11 cellular contexts compared by ENCODE assay signal in genomic region chr10:97858001-97858439, GRCh38. TPM values are rescaled to one million over a fixed set of nuclear protein-coding genes. Genes with fewer than 3 reads are reported as not detected.
DNase-seq lines count a peak whose midpoint lies in the region; ATAC-seq and TF ChIP-seq lines count a peak whose summit lies in the region.
"Had no signal": no experiment of that assay in that cellular context is flagged by ENCODE, and none has a peak within 500 bp of the region (broad histone marks: within the 10 kb centered on the region; RNA-seq: fewer than 3 reads in every experiment).

No MANE protein-coding gene starts in this region.

- H3K27me3 ChIP-seq in lung (ENCODE audit: control insufficient read depth, insufficient read depth) = no peaks in the 10 kb centered on the region

- H3K36me3 ChIP-seq in lung (ENCODE audit: control insufficient read depth in 2 of 2, insufficient read depth in 2 of 2, low read length in 2 of 2) = no peaks in the 10 kb centered on the region
- H3K36me3 ChIP-seq: neural progenitor cell had no signal

- ATAC-seq in GM18508 (IDR thresholded peaks at IDR 0.05; ENCODE audit: insufficient read depth, unreplicated experiment) (peak; percentile 72), lung (ENCODE audit: insufficient read depth, low FRiP score) (peak; percentile 34), HG03565 (IDR thresholded peaks at IDR 0.05; ENCODE audit: unreplicated experiment) (no peak)

- no peaks in the 10 kb centered on the region for H3K4me1 ChIP-seq in lung (ENCODE audit: control insufficient read depth in 2 of 2, insufficient read depth in 2 of 2, low read length in 2 of 2)
- H3K4me1 ChIP-seq: neural progenitor cell had no signal

- no peak for TF ChIP-seq CTCF in lung (IDR thresholded peaks at IDR 0.05; ENCODE audit: control extremely low read depth, extremely low read depth)

- H3K27ac ChIP-seq in lung (ENCODE audit: low read depth in 1 of 2, low read length in 1 of 2) = no peak overlapping the region
- H3K27ac ChIP-seq: neural progenitor cell had no signal

- WGBS in lung, 2 donors = 19 to 54% methylated on average over 1 of the region's 1 CpG

- DNase-seq in HT1080 (ENCODE audit: low read depth) = peak; percentile 54
- peak; percentile 26 for DNase-seq in UCSD-AML1 (lab: John Stamatoyannopoulos, UW; ENCODE audit: unreplicated experiment)
- DNase-seq in lung (ENCODE audit: low spot score) = no peak
- no peak for DNase-seq in HuH-7.5 (ENCODE audit: low spot score)
- no peak for DNase-seq in inferior parietal cortex (ENCODE audit: extremely low spot score)
- no peak for DNase-seq in NCI-H2029 treated with DMSO at 0.1 percent for 48 hours (lab: John Stamatoyannopoulos, UW)
- DNase-seq: DMS79, NCI-H69 had no signal

- H3K4me3 ChIP-seq in lung = no peak overlapping the region
- H3K4me3 ChIP-seq: neural progenitor cell had no signal

- H3K9me3 ChIP-seq in lung (ENCODE audit: control insufficient read depth in 2 of 2, insufficient read depth in 1 of 2, low read length in 1 of 2) = no peaks in the 10 kb centered on the region

RNA-seq across cellular contexts. Expression of gene GOLGA7B, which starts 8.4 kb away (rescaled TPM):
- total RNA-seq in HT1080 (2014; rRNA removed; shearing (Covaris generic)) = 0.33 and 0.39 TPM in 2 replicates
- polyA plus RNA-seq in HT1080 (2015; cell fraction: cytosol; rRNA removed) = 0.32 and 0.41 TPM in 2 replicates
- 0.19 and 0.55 TPM in 2 replicates for polyA plus RNA-seq in HT1080 (2015; cell fraction: nucleus; rRNA removed)
- 1 to 10 TPM in 1 of 2 donors, under 1 TPM in 1; 0.23 to 1.0 TPM for total RNA-seq in lung
- polyA plus RNA-seq in lung = 1 to 10 TPM in 1 of 2 donors, under 1 TPM in 1; 0.47 to 1.2 TPM

Comparison
In these comparisons a context has a peak if more than half of its experiments do, and no peak if none do; other contexts are left out.
1. DNase-seq: peak in HT1080 (single experiment) and UCSD-AML1 (single experiment); none in lung (single experiment), HuH-7.5 (single experiment), inferior parietal cortex (single experiment) and NCI-H2029 treated with DMSO at 0.1 percent for 48 hours (single experiment).